28 cellular contexts compared by ENCODE assay signal in the genomic region with DNA sequence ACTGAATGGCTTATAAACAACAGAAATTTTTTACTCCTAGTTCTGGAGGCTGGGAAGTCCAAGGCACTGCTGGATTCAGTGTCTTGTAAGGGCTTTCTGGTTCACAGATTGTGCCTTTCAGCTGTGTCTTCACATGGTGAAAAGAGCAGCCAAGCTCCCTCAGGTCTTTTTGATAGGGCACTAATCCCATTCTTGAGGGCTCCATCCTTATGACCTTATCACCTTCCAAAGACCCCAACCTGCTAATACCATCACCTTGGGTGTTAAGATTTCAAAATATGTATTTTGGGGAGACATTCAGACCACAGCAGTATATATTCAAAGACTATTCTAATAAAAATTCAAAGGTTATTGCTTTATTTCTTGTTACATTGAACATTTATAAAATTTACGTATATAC. TPM values are rescaled to one million over a fixed set of nuclear protein-coding genes. Genes with fewer than 3 reads are reported as not detected.
DNase-seq lines count a peak whose midpoint lies in the region; ATAC-seq, FAIRE-seq and TF ChIP-seq lines count a peak whose summit lies in the region.
"Had no signal": no experiment of that assay in that cellular context is flagged by ENCODE, and none has a peak within 500 bp of the region (broad histone marks: within the 10 kb centered on the region; RNA-seq: fewer than 3 reads in every experiment).

No MANE protein-coding gene starts in this region.

- H3K27me3 ChIP-seq in HepG2 (ENCODE audit: control insufficient read depth in 1 of 2, insufficient read depth in 2 of 2, low read length in 2 of 2) (no peaks in the 10 kb centered on the region), right lobe of liver (no peaks in the 10 kb centered on the region)
- H3K27me3 ChIP-seq: BLaER1; BLaER1 treated with 17β-estradiol and CSF1 and Interleukin-3, amounts not matched to agents 10 nM and 100 nM had no signal

- BruUV-seq in HepG2 (replicated peaks; lab: Mats Ljungman, UMichigan), result no TSS peak

- no peak for TF ChIP-seq EP300 in HepG2 (IDR thresholded peaks at IDR 0.05; ENCODE audit: low read depth in 2 of 2, low read length in 2 of 2)
- TF ChIP-seq EP300 in HepG2 (CRISPR knock-in tag; IDR thresholded peaks at IDR 0.05; ENCODE audit: borderline replicate concordance), result no peak

- TF ChIP-seq POLR2A in HepG2 (IDR thresholded peaks at IDR 0.05; ENCODE audit: insufficient read depth in 1 of 2, low read depth in 2 of 2, low read length in 2 of 2) (no peak), right lobe of liver (IDR thresholded peaks at IDR 0.05) (no peak)

- H3K9me3 ChIP-seq in HepG2 (ENCODE audit: low read length) (no peaks in the 10 kb centered on the region), right lobe of liver (no peaks in the 10 kb centered on the region)
- H3K9me3 ChIP-seq: BE2C, Caco-2 had no signal

- DNase-seq in HepG2 (ENCODE audit: low spot score) (no peak), right lobe of liver (no peak)
- DNase-seq: 8988T; ACHN; AML-193; BE2C; C1 segment of cervical spinal cord; Caco-2; Calu3; CD4-positive, alpha-beta memory T cell; CD4-positive, alpha-beta T cell; CD4-positive, CD25-positive, alpha-beta regulatory T cell; CD8-positive, alpha-beta memory T cell; CD8-positive, alpha-beta T cell; COR-L47; DMS 273 treated with DMSO at 0.1 percent for 48 hours; DMS153; DMS53; DMS79; DMS79 treated with DMSO at 0.1 percent for 48 hours; DND-41; EL had no signal

- H3K4me2 ChIP-seq in HepG2 (ENCODE audit: low read depth, low read length), result no peak overlapping the region
- H3K4me2 ChIP-seq: A549; BLaER1; BLaER1 treated with 17β-estradiol and CSF1 and Interleukin-3, amounts not matched to agents 10 nM and 100 nM had no signal

- no peak overlapping the region for H3K4me3 ChIP-seq in HepG2 (replicated peaks in 1 of 3; ENCODE audit: insufficient read depth in 1 of 3, low read depth in 2 of 3, low read length in 3 of 3)
- H3K4me3 ChIP-seq in right lobe of liver, result no peak overlapping the region
- H3K4me3 ChIP-seq: A549; BLaER1; BLaER1 treated with 17β-estradiol and CSF1 and Interleukin-3, amounts not matched to agents 10 nM and 100 nM had no signal

- H3K4me1 ChIP-seq in HepG2 (ENCODE audit: insufficient read depth, low read length) (0 out of 2 replicates have a peak, but pooled peaks cover 5% of the 10 kb centered on the region), right lobe of liver (no peaks in the 10 kb centered on the region)
- H3K4me1 ChIP-seq: A549; BE2C; BLaER1; BLaER1 treated with 17β-estradiol and CSF1 and Interleukin-3, amounts not matched to agents 10 nM and 100 nM; Caco-2 had no signal

- 92% methylated on average over 1 of the region's 1 CpG for WGBS in HepG2 (ENCODE audit: low lambda C conversion rate)
- WGBS in right lobe of liver (ENCODE audit: insufficient coverage, low coverage, low lambda C conversion rate, missing lambda C conversion rate), result 95% methylated on average over 1 of the region's 1 CpG

- TF ChIP-seq CTCF in HepG2 (CRISPR knock-in tag; IDR thresholded peaks at IDR 0.05) (no peak), right lobe of liver (IDR thresholded peaks at IDR 0.05) (no peak)

- no peak for FAIRE-seq in HepG2 (lab: Jason Lieb, UNC)
- FAIRE-seq: A549, D721Med had no signal

- H2AFZ ChIP-seq in HepG2 (ENCODE audit: low read length), result no peak overlapping the region

- no peak overlapping the region for H3K9ac ChIP-seq in HepG2 (ENCODE audit: insufficient read depth, low read depth, low read length)
- H3K9ac ChIP-seq: BLaER1; BLaER1 treated with 17β-estradiol and CSF1 and Interleukin-3, amounts not matched to agents 10 nM and 100 nM had no signal

- ATAC-seq in HepG2, result no peak
- ATAC-seq in right lobe of liver, result no peak
- ATAC-seq: A549; CD8-positive, alpha-beta T cell had no signal

- CTCF ChIA-PET in HepG2 (lab: Yijun Ruan, JAX; ENCODE audit: low intra/inter-chr PET ratio, low total read pairs), result no interaction called here

- intact Hi-C loops in HepG2 (cut with micrococcal nuclease; ENCODE audit: unreplicated experiment) (no loop called here), right lobe of liver (cut with DNase I) (no loop called here)

- in situ Hi-C loops in HepG2 (cut with HindIII; ENCODE audit: extremely low pct_ligation_motif_present, low pct_unique_long_range_greater_than_20kb), result loop anchor here (10.0 kb wide), 1 partner anchor 521 kb away; no protein-coding TSS in a partner anchor

- H4K20me1 ChIP-seq in HepG2 (ENCODE audit: insufficient read depth, low read length), result no peaks in the 10 kb centered on the region
- H4K20me1 ChIP-seq: BLaER1; BLaER1 treated with 17β-estradiol and CSF1 and Interleukin-3, amounts not matched to agents 10 nM and 100 nM had no signal

- TF ChIP-seq RAD21 in HepG2 (CRISPR knock-in tag; IDR thresholded peaks at IDR 0.05), result no peak

- H3K36me3 ChIP-seq in HepG2 (replicated peaks in 1 of 2; ENCODE audit: control insufficient read depth in 1 of 2, insufficient read depth in 2 of 2, low read length in 2 of 2), result no peaks in the 10 kb centered on the region
- H3K36me3 ChIP-seq in right lobe of liver, result no peaks in the 10 kb centered on the region
- H3K36me3 ChIP-seq: BE2C; BLaER1; BLaER1 treated with 17β-estradiol and CSF1 and Interleukin-3, amounts not matched to agents 10 nM and 100 nM had no signal

- POLR2A ChIA-PET in HepG2 (lab: Yijun Ruan, JAX), result no interaction called here

- H3K79me2 ChIP-seq in HepG2 (ENCODE audit: insufficient read depth, low read length), result no peaks in the 10 kb centered on the region

- H3K27ac ChIP-seq in HepG2 (ENCODE audit: extremely low read length, insufficient read depth, low read length) (no peak overlapping the region), right lobe of liver (no peak overlapping the region)
- H3K27ac ChIP-seq: 22Rv1; A549; BLaER1; BLaER1 treated with 17β-estradiol and CSF1 and Interleukin-3, amounts not matched to agents 10 nM and 100 nM; C4-2B had no signal

TF ChIP-seq in HepG2, 621 proteins besides CTCF, POLR2A, EP300 and RAD21:
- TF ChIP-seq TEAD3 (CRISPR knock-in tag; optimal IDR thresholded peaks at IDR 0.05; ENCODE audit: borderline replicate concordance) (no peak), JUNB (CRISPR knock-in tag; IDR thresholded peaks at IDR 0.05; ENCODE audit: borderline replicate concordance) (no peak), POLR2AphosphoS5 (IDR thresholded peaks at IDR 0.05; ENCODE audit: low read depth, low read length) (no peak), ZZZ3 (CRISPR knock-in tag; IDR thresholded peaks at IDR 0.05; ENCODE audit: borderline replicate concordance) (no peak), ZNF264 (CRISPR knock-in tag; IDR thresholded peaks at IDR 0.05) (peak; percentile 90), NCOA2 (CRISPR knock-in tag; IDR thresholded peaks at IDR 0.05) (no peak), ZSCAN31 (CRISPR knock-in tag; IDR thresholded peaks at IDR 0.05; ENCODE audit: low read depth) (no peak)

RNA-seq across cellular contexts. Expression of a gene that starts 16.5 kb away (rescaled TPM):
- total RNA-seq in HepG2 (2016; rRNA removed; fragmentation: Illumina TruSeq; extraction: Trizol), result 9.3 and 13.1 TPM in 2 replicates
- 5.0 and 6.9 TPM in 2 replicates for total RNA-seq in HepG2 (2016; cell fraction: cytosol; rRNA removed; fragmentation: Illumina TruSeq; extraction: Trizol; ENCODE audit: low read depth)
- total RNA-seq in HepG2 (2016; cell fraction: insoluble cytoplasmic fraction; rRNA removed; fragmentation: Illumina TruSeq; extraction: Trizol), result 9.2 and 11.7 TPM in 2 replicates
- 4.4 and 4.8 TPM in 2 replicates for total RNA-seq in HepG2 (2016; cell fraction: membrane; rRNA removed; fragmentation: Illumina TruSeq; extraction: Trizol)
- total RNA-seq in HepG2 (2016; cell fraction: nucleus; rRNA removed; fragmentation: Illumina TruSeq; extraction: Trizol), result 11.7 and 15.5 TPM in 2 replicates
- polyA plus RNA-seq in HepG2 (2011; rRNA removed), result 5.7 and 6.9 TPM in 2 replicates
- polyA plus RNA-seq in HepG2 (2011; cell fraction: cytosol; rRNA removed), result 4.1 and 4.4 TPM in 2 replicates
- 7.1 and 9.2 TPM in 2 replicates for polyA plus RNA-seq in HepG2 (2011; cell fraction: nucleus; rRNA removed)
- polyA plus RNA-seq in HepG2 (2012), result 4.7 and 5.9 TPM in 2 replicates
- polyA plus RNA-seq in HepG2 (2016; cell fraction: cytosol; fragmentation: Illumina TruSeq; extraction: Trizol; ENCODE audit: low read depth), result 0.94 and 1.6 TPM in 2 replicates
- 9.1 and 9.3 TPM in 2 replicates for polyA plus RNA-seq in HepG2 (2016; cell fraction: insoluble cytoplasmic fraction; fragmentation: Illumina TruSeq; extraction: Trizol; ENCODE audit: low read depth)
- 1.8 TPM in 2 replicates for polyA plus RNA-seq in HepG2 (2016; cell fraction: membrane; fragmentation: Illumina TruSeq; extraction: Trizol; ENCODE audit: low read depth)
- 15.6 and 20.1 TPM in 2 replicates for polyA plus RNA-seq in HepG2 (2016; cell fraction: nucleus; fragmentation: Illumina TruSeq; extraction: Trizol; ENCODE audit: insufficient read depth, low read depth)
- polyA minus RNA-seq in HepG2 (2011; rRNA and poly(A)+ RNA removed; ENCODE audit: low replicate concordance), result 4.7 and 12.2 TPM in 2 replicates
- polyA minus RNA-seq in HepG2 (2011; cell fraction: cytosol; rRNA and poly(A)+ RNA removed), result 2.9 and 9.3 TPM in 2 replicates
- polyA minus RNA-seq in HepG2 (2011; cell fraction: nucleus; rRNA and poly(A)+ RNA removed), result 25.0 and 26.4 TPM in 2 replicates
- 10 to 100 TPM in 1 of 6 experiments, 1 to 10 TPM in 5; 1.8 to 10.0 (median 2.8) TPM for total RNA-seq in right lobe of liver
